9 cellular contexts compared by ENCODE assay signal in the genomic region with DNA sequence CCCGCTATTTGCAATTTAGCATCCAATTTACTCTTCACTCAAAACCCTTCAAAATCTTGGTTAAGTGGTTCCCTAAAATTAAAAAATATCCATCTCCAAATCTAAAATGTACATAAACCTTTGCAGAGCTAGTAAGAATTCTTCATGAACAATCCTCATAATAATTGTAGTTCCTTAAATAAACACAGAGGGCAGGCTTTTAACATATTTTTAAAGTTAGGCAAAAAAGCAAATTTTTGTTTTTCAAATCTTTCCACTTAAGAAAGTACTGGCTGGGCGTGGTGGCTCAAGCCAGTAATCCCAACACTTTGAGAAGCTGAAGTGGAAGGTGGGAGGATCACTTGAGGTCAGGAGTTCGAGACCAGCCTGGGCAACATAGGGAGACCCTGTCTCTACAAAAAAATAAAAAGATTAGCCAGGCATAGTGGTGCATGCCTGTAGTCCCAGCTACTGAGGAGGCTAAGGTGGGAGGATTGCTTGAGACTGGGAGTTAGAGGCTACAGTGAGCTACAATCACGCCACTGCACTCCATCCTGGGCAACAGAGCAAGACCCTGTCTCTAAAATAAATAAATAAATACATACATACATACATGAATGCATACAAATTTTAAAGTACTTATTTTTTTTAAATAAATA. TPM values are rescaled to one million over a fixed set of nuclear protein-coding genes. Genes with fewer than 3 reads are reported as not detected.
DNase-seq lines count a peak whose midpoint lies in the region; ATAC-seq, FAIRE-seq and TF ChIP-seq lines count a peak whose summit lies in the region.
"Had no signal": no experiment of that assay in that cellular context is flagged by ENCODE, and none has a peak within 500 bp of the region (broad histone marks: within the 10 kb centered on the region; RNA-seq: fewer than 3 reads in every experiment).

No MANE protein-coding gene starts in this region.

- no peak overlapping the region for H3K14ac ChIP-seq in IMR-90 (replicated peaks; ENCODE audit: low read depth, low read length)

- no peak overlapping the region for H3K4ac ChIP-seq in IMR-90 (ENCODE audit: low read depth, low read length)

- H2AFZ ChIP-seq in IMR-90 (replicated peaks; ENCODE audit: low read length, poor library complexity) (peak overlapping the region; percentile 44), K562 (ENCODE audit: low read depth, low read length) (no peak overlapping the region)

- H2BK15ac ChIP-seq in IMR-90 (ENCODE audit: low read depth, low read length) = no peak overlapping the region

- H3K4me3 ChIP-seq in IMR-90 (ENCODE audit: insufficient read depth, low read depth, low read length) = no peak overlapping the region
- no peak overlapping the region for H3K4me3 ChIP-seq in K562
- H3K4me3 ChIP-seq: SK-N-MC had no signal

- no peak overlapping the region for H4K5ac ChIP-seq in IMR-90 (ENCODE audit: low read depth, low read length)

- H3K36me3 ChIP-seq in IMR-90 (ENCODE audit: control insufficient read depth, insufficient read depth, low read length) = peaks cover 23% of the 10 kb centered on the region
- H3K36me3 ChIP-seq in K562 (ENCODE audit: control insufficient read depth, insufficient read depth, low read length) = peaks cover 67% of the 10 kb centered on the region

- dilution Hi-C loops in IMR-90 (cut with HindIII; ENCODE audit: low sequenced_read_pairs, unreplicated experiment) = no loop called here

- peaks cover 5% of the 10 kb centered on the region for H3K4me1 Mint-ChIP-seq in CD14-positive monocyte

- H2BK5ac ChIP-seq in IMR-90 (ENCODE audit: low read depth, low read length, poor library complexity, severe bottlenecking) = no peak overlapping the region

- H2BK20ac ChIP-seq in IMR-90 (ENCODE audit: low read depth, low read length) = no peak overlapping the region

- H4K8ac ChIP-seq in IMR-90 (ENCODE audit: low read depth in 2 of 2, low read length in 2 of 2) = peak overlapping the region; percentile 27 to 35; a peak in 1 of 4 replicates

- BruUV-seq in IMR-90 (replicated peaks; lab: Mats Ljungman, UMichigan) (no TSS peak), K562 (replicated peaks; lab: Mats Ljungman, UMichigan) (no TSS peak)

- no peak overlapping the region for H3K23ac ChIP-seq in IMR-90 (ENCODE audit: low read depth, low read length)

- H3K79me1 ChIP-seq in IMR-90 (ENCODE audit: low read depth in 1 of 2, low read length in 2 of 2) = peaks cover 0 to 15% of the 10 kb centered on the region in 2 experiments; a peak in 2 of 4 replicates

- TF ChIP-seq CTCF in CD14-positive monocyte (IDR thresholded peaks at IDR 0.05) (peak; percentile 70), IMR-90 (conservative IDR thresholded peaks at IDR 0.05; ENCODE audit: low read depth, low read length) (peak; percentile 45), K562 (IDR thresholded peaks at IDR 0.05 in 2 of 3, conservative IDR thresholded peaks at IDR 0.05 in 1 of 3; ENCODE audit: insufficient read depth in 2 of 3, low read depth in 1 of 3, low read length in 3 of 3) (peak; percentile 12 to 57 (median 39); a peak in 4 of 6 replicates)

- peaks cover 57 to 69% of the 10 kb centered on the region in 2 donors for H3K36me3 Mint-ChIP-seq in CD14-positive monocyte

- no peak overlapping the region for H3K4me2 ChIP-seq in IMR-90 (ENCODE audit: low read depth, low read length)
- no peak overlapping the region for H3K4me2 ChIP-seq in K562 (ENCODE audit: insufficient read depth, low read length)

- H3K9ac ChIP-seq in IMR-90 (ENCODE audit: low read depth, low read length) (no peak overlapping the region), K562 (ENCODE audit: insufficient read depth in 1 of 2, low read depth in 2 of 2, low read length in 2 of 2) (no peak overlapping the region)

- 100% methylated on average over 1 of the region's 4 CpGs; no CpG with 5 or more reads in 1 of the 2 experiments for WGBS in IMR-90 (ENCODE audit: extremely low coverage in 2 of 2, insufficient read length in 1 of 2), 2 experiments
- 82% methylated on average over 4 of the region's 4 CpGs for WGBS in K562 (ENCODE audit: insufficient coverage, low coverage, missing lambda C conversion rate)

- H3K27me3 ChIP-seq in IMR-90 (ENCODE audit: control insufficient read depth, insufficient read depth, low read length) (no peaks in the 10 kb centered on the region), K562 (ENCODE audit: control insufficient read depth in 2 of 2, insufficient read depth in 2 of 2, low read length in 2 of 2) (no peaks in the 10 kb centered on the region)

- H3K9me3 Mint-ChIP-seq in CD14-positive monocyte = peaks cover 0 to 2% (median 0%) of the 10 kb centered on the region in 7 donors

- TF ChIP-seq POLR2A in IMR-90 (IDR thresholded peaks at IDR 0.05; ENCODE audit: low read depth, low read length) (no peak), K562 (conservative IDR thresholded peaks at IDR 0.05) (no peak)

- FAIRE-seq in K562 (lab: Jason Lieb, UNC) (no peak), HTR-8/SVneo (lab: Jason Lieb, UNC) (no peak)

- in situ Hi-C loops in IMR-90 (cut with MboI; ENCODE audit: low sequenced_read_pairs) = loop anchor here (5.0 kb wide), 1 partner anchor 162 kb away; no protein-coding TSS in a partner anchor
- in situ Hi-C loops in K562 (cut with MboI) = no loop called here

- H4K20me1 ChIP-seq in IMR-90 (ENCODE audit: insufficient read depth, low read length) (peaks cover 3% of the 10 kb centered on the region; the same call in 1 of the 2 replicates), K562 (replicated peaks; ENCODE audit: control insufficient read depth, insufficient read depth, low read length) (no peaks in the 10 kb centered on the region)

- peak; percentile 19; the same call in 1 of the 2 replicates for TF ChIP-seq RAD21 in IMR-90 (IDR thresholded peaks at IDR 0.05; ENCODE audit: low read length)
- TF ChIP-seq RAD21 in K562 (CRISPR knock-in tag; conservative IDR thresholded peaks at IDR 0.05 in 1 of 2, IDR thresholded peaks at IDR 0.05 in 1 of 2) = peak in 1 of 2 experiments; percentile 50; a peak in 3 of 4 replicates

- H2AK9ac ChIP-seq in IMR-90 (replicated peaks; ENCODE audit: low read depth, low read length, poor library complexity) = no peak overlapping the region

- H3K27me3 Mint-ChIP-seq in CD14-positive monocyte (ENCODE audit: low read depth in 3 of 3) = no peaks in the 10 kb centered on the region

- no peaks in the 10 kb centered on the region for H3K9me3 ChIP-seq in IMR-90 (ENCODE audit: control insufficient read depth, insufficient read depth, low read length)
- H3K9me3 ChIP-seq in K562 (replicated peaks; ENCODE audit: control insufficient read depth, insufficient read depth, low read depth, low read length) = no peaks in the 10 kb centered on the region

- H3K4me1 ChIP-seq in IMR-90 (ENCODE audit: control insufficient read depth, insufficient read depth, low read length) = no peaks in the 10 kb centered on the region
- H3K4me1 ChIP-seq in K562 (replicated peaks in 1 of 2; ENCODE audit: control insufficient read depth in 2 of 2, insufficient read depth in 2 of 2, low read length in 2 of 2) = no peaks in the 10 kb centered on the region

- H2AK5ac ChIP-seq in IMR-90 (ENCODE audit: low read depth, low read length) = peak overlapping the region; percentile 60; the same call in 1 of the 2 replicates

- H3K56ac ChIP-seq in IMR-90 (ENCODE audit: extremely low read depth, insufficient read depth, low read length) = no peak overlapping the region

- ATAC-seq in IMR-90 (ENCODE audit: low read depth) (peak; percentile 44; the same call in 1 of the 2 replicates), K562 (no peak; the same call in 2 of the 3 replicates), GM19463 (IDR thresholded peaks at IDR 0.05; ENCODE audit: unreplicated experiment) (no peak)

- H3K79me2 ChIP-seq in K562 (ENCODE audit: control insufficient read depth, insufficient read depth, low read length) = no peaks in the 10 kb centered on the region

- peak overlapping the region in 2 of 7 donors; percentile 80 to 84 for H3K27ac Mint-ChIP-seq in CD14-positive monocyte

- DNase-seq in CD14-positive monocyte (ENCODE audit: low spot score) = no peak
- peak; percentile 27 for DNase-seq in IMR-90
- no peak for DNase-seq in K562 (ENCODE audit: extremely low read depth in 1 of 4, low spot score in 3 of 4)
- DNase-seq in medulla oblongata (ENCODE audit: extremely low spot score) = peak; percentile 33
- no peak for DNase-seq in HTR-8/SVneo (ENCODE audit: insufficient read length, low spot score)
- no peak for DNase-seq in activated CD4-positive, alpha-beta T cell treated with anti-CD3 and anti-CD28 coated beads, Interleukin-2, amount 50 U/mL, for 4 hours
- no peak for DNase-seq in NCI-H82 (lab: John Stamatoyannopoulos, UW)

- H3K4me3 Mint-ChIP-seq in CD14-positive monocyte = no peak overlapping the region

- H3K18ac ChIP-seq in IMR-90 (ENCODE audit: low read depth, low read length) = no peak overlapping the region

- CTCF ChIA-PET in IMR-90 (lab: Yijun Ruan, JAX) (interaction anchor here (0.6 to 2.7 kb wide), 3 partner anchors 10 to 160 kb away, joined by 3 to 11 read pairs (median 4); no protein-coding TSS in a partner anchor), K562 (lab: Yijun Ruan, JAX; ENCODE audit: low intra/inter-chr PET ratio) (interaction anchor here (0.7 to 1.3 kb wide), 2 partner anchors 87 to 161 kb away, joined by 3 to 4 read pairs; no protein-coding TSS in a partner anchor)

- H4K91ac ChIP-seq in IMR-90 (ENCODE audit: insufficient read depth, low read depth, low read length) = no peak overlapping the region

- intact Hi-C loops in CD14-positive monocyte (cut with micrococcal nuclease) (no loop called here), IMR-90 (cut with micrococcal nuclease) (loop anchor here (2.0 kb wide), 1 partner anchor 99 kb away; no protein-coding TSS in a partner anchor), K562 (cut with micrococcal nuclease) (loop anchor here (5.0 kb wide), 2 partner anchors 47 to 98 kb away; no protein-coding TSS in a partner anchor)

- POLR2A ChIA-PET in IMR-90 (lab: Charles Lee; ENCODE audit: unreplicated experiment) = interaction anchor here (0.6 kb wide), 1 partner anchor 43 kb away, joined by 5 read pairs; no protein-coding TSS in a partner anchor
- POLR2A ChIA-PET in K562 (lab: Yijun Ruan, JAX) = interaction anchor here (0.6 to 1.1 kb wide), 2 partner anchors 22 to 254 kb away, joined by 3 read pairs; no protein-coding TSS in a partner anchor

- no peak for TF ChIP-seq EP300 in K562 (IDR thresholded peaks at IDR 0.05; ENCODE audit: low read length)

- H2BK120ac ChIP-seq in IMR-90 (ENCODE audit: low read depth, low read length) = no peak overlapping the region

- no peak overlapping the region for H3K27ac ChIP-seq in IMR-90 (ENCODE audit: insufficient read depth, low read length)
- no peak overlapping the region for H3K27ac ChIP-seq in K562 (ENCODE audit: extremely low read depth, low read depth, low read length)
- H3K27ac ChIP-seq: SK-N-MC had no signal

- no peaks in the 10 kb centered on the region for H3K9me1 ChIP-seq in IMR-90 (ENCODE audit: insufficient read depth, low read length)
- H3K9me1 ChIP-seq in K562 (ENCODE audit: control insufficient read depth, insufficient read depth, low read length) = no peaks in the 10 kb centered on the region

RNA-seq across cellular contexts. Expression of gene PLAAT3, which starts 25.1 kb away (rescaled TPM):
- polyA plus RNA-seq in CD14-positive monocyte (10 to 100 TPM; 34.2 to 67.3 TPM), IMR-90 (2012; rRNA removed) (3.9 and 4.5 TPM in 2 replicates), K562 (2011; rRNA removed) (1.3 and 2.0 TPM in 2 replicates), K562 (2014; fragmentation: Illumina TruSeq; extraction: Trizol) (0.80 and 1.6 TPM in 2 replicates), K562 (2014; fragmentation: Nextera tagmentation; extraction: Ambion mirVana) (1 to 10 TPM; 1.3 to 1.9 TPM), K562 (2014; rRNA removed) (0.96 and 1.4 TPM in 2 replicates)
- total RNA-seq in IMR-90 (2012; rRNA removed) (3.2 and 3.3 TPM in 2 replicates), K562 (2014; rRNA removed) (1.2 and 1.7 TPM in 2 replicates), K562 (2014; rRNA removed; fragmentation: Illumina TruSeq; extraction: Trizol) (0.77 and 1.2 TPM in 2 replicates), K562 (2015; rRNA removed; fragmentation: Illumina TruSeq; extraction: Trizol) (0.60 and 1.4 TPM in 2 replicates), K562 (2021) (2.7 TPM in 2 replicates)
- 7.4 and 9.5 TPM in 2 replicates for polyA plus RNA-seq in IMR-90 (2012; cell fraction: cytosol; rRNA removed)
- 2.0 and 3.0 TPM in 2 replicates for polyA plus RNA-seq in IMR-90 (2012; cell fraction: nucleus; rRNA removed; ENCODE audit: low replicate concordance)
- 0.60 and 1.1 TPM in 2 replicates for total RNA-seq in K562 (2011; cell fraction: chromatin; rRNA removed; ENCODE audit: low replicate concordance)
- 0.33 and 1.1 TPM in 2 replicates for total RNA-seq in K562 (2011; cell fraction: nucleolus; rRNA removed)
- total RNA-seq in K562 (2011; cell fraction: nucleoplasm; rRNA removed) = 0.88 and 0.92 TPM in 2 replicates
- 1.6 and 3.9 TPM in 2 replicates for polyA plus RNA-seq in K562 (2011; cell fraction: cytosol; rRNA removed)
- polyA plus RNA-seq in K562 (2011; cell fraction: nucleus; rRNA removed) = 0.73 and 0.92 TPM in 2 replicates
- polyA plus RNA-seq in K562 (2012) = 3.4 and 5.8 TPM in 2 replicates
- 2.3 and 4.8 TPM in 2 replicates for polyA minus RNA-seq in K562 (2011; rRNA and poly(A)+ RNA removed)
- polyA minus RNA-seq in K562 (2011; cell fraction: cytosol; rRNA and poly(A)+ RNA removed) = 2.1 and 2.2 TPM in 2 replicates
- polyA minus RNA-seq in K562 (2011; cell fraction: nucleus; rRNA and poly(A)+ RNA removed) = 0.54 and 0.67 TPM in 2 replicates

RNA-seq across cellular contexts. Expression of gene ATL3, which starts 31.9 kb away (rescaled TPM):
- polyA plus RNA-seq in CD14-positive monocyte (10 to 100 TPM; 22.7 to 25.5 TPM), IMR-90 (2012; rRNA removed) (16.1 and 19.9 TPM in 2 replicates), K562 (2011; rRNA removed) (22.9 and 34.5 TPM in 2 replicates), K562 (2014; fragmentation: Illumina TruSeq; extraction: Trizol) (23.9 and 24.3 TPM in 2 replicates), K562 (2014; fragmentation: Nextera tagmentation; extraction: Ambion mirVana) (10 to 100 TPM; 23.5 to 34.2 TPM), K562 (2014; rRNA removed) (22.2 and 22.5 TPM in 2 replicates)
- total RNA-seq in IMR-90 (2012; rRNA removed) (131 and 132 TPM in 2 replicates), K562 (2014; rRNA removed) (13.8 and 18.2 TPM in 2 replicates), K562 (2014; rRNA removed; fragmentation: Illumina TruSeq; extraction: Trizol) (34.0 and 42.0 TPM in 2 replicates), K562 (2015; rRNA removed; fragmentation: Illumina TruSeq; extraction: Trizol) (21.3 and 22.4 TPM in 2 replicates), K562 (2021) (39.8 and 41.4 TPM in 2 replicates)
- 6.9 and 7.3 TPM in 2 replicates for polyA plus RNA-seq in IMR-90 (2012; cell fraction: cytosol; rRNA removed)
- 5.0 and 13.6 TPM in 2 replicates for polyA plus RNA-seq in IMR-90 (2012; cell fraction: nucleus; rRNA removed; ENCODE audit: low replicate concordance)
- total RNA-seq in K562 (2011; cell fraction: chromatin; rRNA removed; ENCODE audit: low replicate concordance) = 24.6 and 32.2 TPM in 2 replicates
- 11.0 and 12.6 TPM in 2 replicates for total RNA-seq in K562 (2011; cell fraction: nucleolus; rRNA removed)
- total RNA-seq in K562 (2011; cell fraction: nucleoplasm; rRNA removed) = 17.3 and 26.3 TPM in 2 replicates
- 18.1 and 18.7 TPM in 2 replicates for polyA plus RNA-seq in K562 (2011; cell fraction: cytosol; rRNA removed)
- polyA plus RNA-seq in K562 (2011; cell fraction: nucleus; rRNA removed) = 8.4 and 12.2 TPM in 2 replicates
- polyA plus RNA-seq in K562 (2012) = 13.8 and 15.5 TPM in 2 replicates
- 36.5 and 40.6 TPM in 2 replicates for polyA minus RNA-seq in K562 (2011; rRNA and poly(A)+ RNA removed)
- polyA minus RNA-seq in K562 (2011; cell fraction: cytosol; rRNA and poly(A)+ RNA removed) = 17.2 and 19.7 TPM in 2 replicates
- 4.3 and 8.0 TPM in 2 replicates for polyA minus RNA-seq in K562 (2011; cell fraction: nucleus; rRNA and poly(A)+ RNA removed)

RNA-seq across cellular contexts. Expression of gene RTN3, which starts 42.0 kb away (rescaled TPM):
- polyA plus RNA-seq in CD14-positive monocyte (100 to 1,000 TPM; 232 to 341 TPM), IMR-90 (2012; rRNA removed) (56.2 and 64.6 TPM in 2 replicates), K562 (2011; rRNA removed) (101 and 127 TPM in 2 replicates), K562 (2014; fragmentation: Illumina TruSeq; extraction: Trizol) (142 and 169 TPM in 2 replicates), K562 (2014; fragmentation: Nextera tagmentation; extraction: Ambion mirVana) (10 to 100 TPM; 41.6 to 44.3 TPM), K562 (2014; rRNA removed) (86.9 and 93.3 TPM in 2 replicates)
- total RNA-seq in IMR-90 (2012; rRNA removed) (31.2 and 42.5 TPM in 2 replicates), K562 (2014; rRNA removed) (45.0 and 52.4 TPM in 2 replicates), K562 (2014; rRNA removed; fragmentation: Illumina TruSeq; extraction: Trizol) (93.5 and 103 TPM in 2 replicates), K562 (2015; rRNA removed; fragmentation: Illumina TruSeq; extraction: Trizol) (90.1 and 94.9 TPM in 2 replicates), K562 (2021) (124 TPM in 2 replicates)
- polyA plus RNA-seq in IMR-90 (2012; cell fraction: cytosol; rRNA removed) = 19.4 and 71.2 TPM in 2 replicates
- 27.1 and 31.9 TPM in 2 replicates for polyA plus RNA-seq in IMR-90 (2012; cell fraction: nucleus; rRNA removed; ENCODE audit: low replicate concordance)
- 98.9 and 173 TPM in 2 replicates for total RNA-seq in K562 (2011; cell fraction: chromatin; rRNA removed; ENCODE audit: low replicate concordance)
- total RNA-seq in K562 (2011; cell fraction: nucleolus; rRNA removed) = 135 and 137 TPM in 2 replicates
- total RNA-seq in K562 (2011; cell fraction: nucleoplasm; rRNA removed) = 196 and 286 TPM in 2 replicates
- polyA plus RNA-seq in K562 (2011; cell fraction: cytosol; rRNA removed) = 93.3 and 96.3 TPM in 2 replicates
- polyA plus RNA-seq in K562 (2011; cell fraction: nucleus; rRNA removed) = 24.6 and 38.7 TPM in 2 replicates
- 106 and 280 TPM in 2 replicates for polyA plus RNA-seq in K562 (2012)
- polyA minus RNA-seq in K562 (2011; rRNA and poly(A)+ RNA removed) = 152 and 166 TPM in 2 replicates
- polyA minus RNA-seq in K562 (2011; cell fraction: cytosol; rRNA and poly(A)+ RNA removed) = 76.1 and 86.1 TPM in 2 replicates
- polyA minus RNA-seq in K562 (2011; cell fraction: nucleus; rRNA and poly(A)+ RNA removed) = 13.7 and 24.4 TPM in 2 replicates

Comparison
In these comparisons a context has a peak if more than half of its experiments do, and no peak if none do; other contexts are left out.
1. DNase-seq: peak in IMR-90 (single experiment) and medulla oblongata (single experiment); none in CD14-positive monocyte (single experiment), K562 (0 of 4), HTR-8/SVneo (single experiment), activated CD4-positive, alpha-beta T cell treated with anti-CD3 and anti-CD28 coated beads, Interleukin-2, amount 50 U/mL, for 4 hours (0 of 2) and NCI-H82 (single experiment).
2. intact Hi-C loops: an anchor here in IMR-90 (2.0 kb wide) and K562 (5.0 kb wide); none called in CD14-positive monocyte.
3. Peak in every context shown above with its lines, with median percentiles within 50 percentile points of each other: CTCF ChIP-seq.